In genomic region chr7:110595694-110596093, GRCh38 we compare ENCODE assay signal across 16 cellular contexts.
DNase-seq lines count a peak whose midpoint lies in the region; ATAC-seq and TF ChIP-seq lines count a peak whose summit lies in the region.
"Had no signal": no experiment of that assay in that cellular context is flagged by ENCODE, and none has a peak within 500 bp of the region (broad histone marks: within the 10 kb centered on the region; RNA-seq: fewer than 3 reads in every experiment).

No MANE protein-coding gene starts in this region.

- H3K4me1 ChIP-seq in naive thymus-derived CD4-positive, alpha-beta T cell (ENCODE audit: control insufficient read depth in 2 of 2, insufficient read depth in 2 of 2, low read length in 2 of 2) = no peaks in the 10 kb centered on the region
- H3K4me1 ChIP-seq: right atrium auricular region, testis had no signal

- DNase-seq in NCI-H748 (lab: John Stamatoyannopoulos, UW; ENCODE audit: unreplicated experiment) = peak; percentile 26
- no peak for DNase-seq in NCI-H748 treated with DMSO at 0.1 percent for 48 hours (lab: John Stamatoyannopoulos, UW)
- DNase-seq in T-cell = no peak
- DNase-seq in naive thymus-derived CD4-positive, alpha-beta T cell = peak in 5 of 9 donors; percentile 16 to 39 (median 21)
- DNase-seq in amygdala (lab: John Stamatoyannopoulos, UW) = no peak
- DNase-seq in HCEC 1CT = no peak
- DNase-seq: NCI-H2227 treated with DMSO at 0.1 percent for 48 hours; nephron progenitor cell; stimulated activated CD4-positive, alpha-beta T cell treated with anti-CD3 and anti-CD28 coated beads, Interleukin-1b, Interleukin-23, amount 100 ng/mL, for 48 hours; testis had no signal

- POLR2A ChIA-PET in T-cell (lab: Charles Lee) = no interaction called here
- POLR2A ChIA-PET in naive thymus-derived CD4-positive, alpha-beta T cell (lab: Charles Lee) = interaction anchor here (0.6 to 1.8 kb wide), 3 partner anchors 69 to 503 kb away, joined by 3 to 8 read pairs (median 4); no protein-coding TSS in a partner anchor

- no peak overlapping the region for H3K4me3 Mint-ChIP-seq in T-cell
- no peak overlapping the region for H3K4me3 Mint-ChIP-seq in naive thymus-derived CD4-positive, alpha-beta T cell
- H3K4me3 Mint-ChIP-seq: CD8-positive, alpha-beta memory T cell; nephron progenitor cell; T-helper 1 cell treated with Interleukin-12 subunit alpha and Interleukin-12 subunit beta and Interleukin-4 antibody, amounts not matched to agents 30 μg/mL and 1 μg/mL, for 36 hours had no signal

- ATAC-seq in T-cell (replicated peaks in 1 of 4) = peak in 3 of 4 experiments; percentile 49 to 67 (median 66)
- ATAC-seq in naive thymus-derived CD4-positive, alpha-beta T cell = no peak
- no peak for ATAC-seq in GM19397 (IDR thresholded peaks at IDR 0.05; ENCODE audit: unreplicated experiment)
- ATAC-seq: Panc1 had no signal

- no peaks in the 10 kb centered on the region for H3K27me3 Mint-ChIP-seq in T-cell
- H3K27me3 Mint-ChIP-seq in naive thymus-derived CD4-positive, alpha-beta T cell = peaks cover 0 to 11% (median 0%) of the 10 kb centered on the region in 5 donors
- H3K27me3 Mint-ChIP-seq: CD8-positive, alpha-beta memory T cell had no signal

- H3K36me3 Mint-ChIP-seq in T-cell = no peaks in the 10 kb centered on the region
- H3K36me3 Mint-ChIP-seq in naive thymus-derived CD4-positive, alpha-beta T cell = peaks cover 0 to 4% (median 0%) of the 10 kb centered on the region in 5 donors
- H3K36me3 Mint-ChIP-seq: CD8-positive, alpha-beta memory T cell had no signal

- CTCF ChIA-PET in T-cell (lab: Charles Lee) = interaction anchor here in 1 of 2 donors (1.3 kb wide), 1 partner anchor 503 kb away, joined by 6 read pairs; no protein-coding TSS in a partner anchor
- CTCF ChIA-PET in naive thymus-derived CD4-positive, alpha-beta T cell (lab: Charles Lee) = interaction anchor here (0.7 to 2.8 kb wide), 5 partner anchors 10 to 542 kb away, joined by 3 to 38 read pairs (median 3); no protein-coding TSS in a partner anchor

- H3K9me3 Mint-ChIP-seq in T-cell = no peaks in the 10 kb centered on the region
- peaks cover 0 to 3% (median 0%) of the 10 kb centered on the region in 11 donors for H3K9me3 Mint-ChIP-seq in naive thymus-derived CD4-positive, alpha-beta T cell
- H3K9me3 Mint-ChIP-seq: nephron progenitor cell; T-helper 1 cell treated with Interleukin-12 subunit alpha and Interleukin-12 subunit beta and Interleukin-4 antibody, amounts not matched to agents 30 μg/mL and 1 μg/mL, for 36 hours had no signal

- no peak overlapping the region for H3K27ac Mint-ChIP-seq in T-cell
- no peak overlapping the region for H3K27ac Mint-ChIP-seq in naive thymus-derived CD4-positive, alpha-beta T cell
- H3K27ac Mint-ChIP-seq: CD8-positive, alpha-beta memory T cell; nephron progenitor cell; T-helper 1 cell treated with Interleukin-12 subunit alpha and Interleukin-12 subunit beta and Interleukin-4 antibody, amounts not matched to agents 30 μg/mL and 1 μg/mL, for 36 hours had no signal

- H3K4me1 Mint-ChIP-seq in T-cell = peaks cover 0 to 6% (median 2%) of the 10 kb centered on the region in 3 donors
- H3K4me1 Mint-ChIP-seq in naive thymus-derived CD4-positive, alpha-beta T cell = peaks cover 0 to 15% (median 0%) of the 10 kb centered on the region in 7 donors
- H3K4me1 Mint-ChIP-seq: CD8-positive, alpha-beta memory T cell; nephron progenitor cell had no signal

- no peaks in the 10 kb centered on the region for H3K36me3 ChIP-seq in naive thymus-derived CD4-positive, alpha-beta T cell (ENCODE audit: control insufficient read depth in 2 of 3, insufficient read depth in 3 of 3, low read length in 3 of 3)
- H3K36me3 ChIP-seq: right atrium auricular region had no signal

- H3K9me3 ChIP-seq in naive thymus-derived CD4-positive, alpha-beta T cell (ENCODE audit: control insufficient read depth in 2 of 3, low read length in 3 of 3) = no peaks in the 10 kb centered on the region
- H3K9me3 ChIP-seq: right atrium auricular region, testis had no signal

- TF ChIP-seq CTCF in LNCAP (IDR thresholded peaks at IDR 0.05) = peak; percentile 16; the same call in 1 of the 2 replicates

- H3K27me3 ChIP-seq in naive thymus-derived CD4-positive, alpha-beta T cell (ENCODE audit: control insufficient read depth in 2 of 2, insufficient read depth in 2 of 2, low read length in 2 of 2) = no peaks in the 10 kb centered on the region
- H3K27me3 ChIP-seq: right atrium auricular region, testis had no signal

- no peak overlapping the region for H3K4me3 ChIP-seq in naive thymus-derived CD4-positive, alpha-beta T cell (ENCODE audit: low read length)
- H3K4me3 ChIP-seq: right atrium auricular region, testis had no signal

- intact Hi-C loops in naive thymus-derived CD4-positive, alpha-beta T cell (cut with micrococcal nuclease) = loop anchor here (1.0 to 10.0 kb wide), 7 partner anchors 432 to 1983 kb away; no protein-coding TSS in a partner anchor

- no peak overlapping the region for H3K27ac ChIP-seq in naive thymus-derived CD4-positive, alpha-beta T cell (ENCODE audit: low read depth, low read length)
- H3K27ac ChIP-seq: right atrium auricular region, testis had no signal

Comparison
In these comparisons a context has a peak if more than half of its experiments do, and no peak if none do; other contexts are left out.
1. DNase-seq: peak in NCI-H748 (single experiment) and naive thymus-derived CD4-positive, alpha-beta T cell (5 of 9); none in NCI-H748 treated with DMSO at 0.1 percent for 48 hours (single experiment), T-cell (0 of 34), amygdala (0 of 56) and HCEC 1CT (single experiment).
2. ATAC-seq: peak in T-cell (3 of 4); none in naive thymus-derived CD4-positive, alpha-beta T cell (single experiment) and GM19397 (single experiment).